12 cellular contexts compared by ENCODE assay signal in the genomic region with DNA sequence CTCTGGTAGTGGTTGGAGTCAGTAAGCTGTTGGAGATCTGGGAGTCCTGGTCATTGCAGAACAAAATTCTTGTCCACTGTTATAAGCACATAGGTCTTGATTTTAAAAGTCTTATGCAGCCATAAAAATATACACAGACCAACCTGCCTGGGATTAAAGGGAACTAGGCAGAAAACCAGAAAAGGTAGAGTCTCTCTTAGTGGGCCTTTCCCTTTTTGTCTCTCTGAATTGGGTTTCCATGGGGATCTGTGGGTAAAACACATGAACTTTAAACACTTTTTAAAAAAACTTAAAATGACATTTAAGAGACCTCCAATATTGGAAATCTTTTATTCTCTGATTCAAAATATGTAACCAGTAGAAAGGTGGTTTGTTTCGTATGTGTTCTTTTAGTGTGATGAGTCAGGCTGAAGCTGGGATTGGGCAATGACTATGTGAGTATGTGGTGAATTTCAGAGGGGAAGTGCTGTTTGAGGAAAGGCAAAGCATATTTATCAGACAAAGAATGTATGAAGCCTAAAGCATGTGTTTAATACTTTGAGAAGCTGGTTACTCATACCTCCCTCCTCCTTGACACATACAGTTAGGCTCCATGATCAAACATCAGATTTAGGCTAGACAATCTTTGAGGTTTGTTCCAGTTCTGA. TPM values are rescaled to one million over a fixed set of nuclear protein-coding genes. Genes with fewer than 3 reads are reported as not detected.
A peak's percentile ranks its signal among the peaks of the same experiment; 100 is the strongest.
DNase-seq lines count a peak whose midpoint lies in the region; ATAC-seq, FAIRE-seq and TF ChIP-seq lines count a peak whose summit lies in the region.
"Had no signal": no experiment of that assay in that cellular context is flagged by ENCODE, and none has a peak within 500 bp of the region (broad histone marks: within the 10 kb centered on the region; RNA-seq: fewer than 3 reads in every experiment).

No MANE protein-coding gene starts in this region.

- H3K27me3 ChIP-seq in esophagus squamous epithelium, result no peaks in the 10 kb centered on the region
- H3K27me3 ChIP-seq: cardiac muscle cell had no signal

- WGBS in esophagus squamous epithelium, 2 donors, result 8 to 21% methylated on average over 1 of the region's 1 CpG

- H3K9me3 ChIP-seq in esophagus squamous epithelium, result no peaks in the 10 kb centered on the region
- H3K9me3 ChIP-seq: left ventricle myocardium inferior had no signal

- peaks cover 14% of the 10 kb centered on the region for H3K4me1 Mint-ChIP-seq in activated T-cell treated with anti-CD3 and anti-CD28 coated beads, Interleukin-2, amount 50 U/mL, for 4 hours (ENCODE audit: low read depth)
- peaks cover 0 to 15% of the 10 kb centered on the region in 2 donors for H3K4me1 Mint-ChIP-seq in stimulated activated naive B cell treated with anti-CD40 and anti-IgM and Interleukin-4, amounts not matched to agents 10 μg/mL and 1 μg/mL and 100 μg/mL, for 72 hours
- H3K4me1 Mint-ChIP-seq: IgD-negative memory B cell had no signal

- TF ChIP-seq CTCF in esophagus squamous epithelium (IDR thresholded peaks at IDR 0.05), result no peak

- H3K27ac Mint-ChIP-seq in stimulated activated naive B cell treated with anti-CD40 and anti-IgM and Interleukin-4, amounts not matched to agents 10 μg/mL and 1 μg/mL and 100 μg/mL, for 72 hours, result peak overlapping the region; percentile 33
- H3K27ac Mint-ChIP-seq: CD4-positive, alpha-beta T cell; IgD-negative memory B cell had no signal

- H3K9me3 Mint-ChIP-seq in activated T-cell treated with anti-CD3 and anti-CD28 coated beads, Interleukin-2, amount 50 U/mL, for 4 hours, result no peaks in the 10 kb centered on the region
- H3K9me3 Mint-ChIP-seq in stimulated activated naive B cell treated with anti-CD40 and anti-IgM and Interleukin-4, amounts not matched to agents 10 μg/mL and 1 μg/mL and 100 μg/mL, for 72 hours, result no peaks in the 10 kb centered on the region
- H3K9me3 Mint-ChIP-seq: CD4-positive, alpha-beta T cell had no signal

- no peak for DNase-seq in activated T-cell treated with anti-CD3 and anti-CD28 coated beads, Interleukin-2, amount 50 U/mL, for 4 hours
- no peak for DNase-seq in activated T-cell treated with anti-CD3 and anti-CD28 coated beads, Interleukin-2, amount 50 U/mL, for 48 hours
- DNase-seq in RCC 7860 (ENCODE audit: low spot score), result peak; percentile 78
- DNase-seq in esophagus squamous epithelium (lab: John Stamatoyannopoulos, UW), result no peak
- peak; percentile 4 for DNase-seq in stimulated activated naive B cell treated with anti-CD40 and anti-IgM and Interleukin-4, amounts not matched to agents 10 μg/mL and 1 μg/mL and 100 μg/mL, for 72 hours
- DNase-seq in NCI-H2227 treated with DMSO at 0.1 percent for 48 hours (lab: John Stamatoyannopoulos, UW), result no peak
- DNase-seq: CD4-positive, alpha-beta T cell; left ventricle myocardium inferior had no signal

- H3K36me3 ChIP-seq in esophagus squamous epithelium, result no peaks in the 10 kb centered on the region
- H3K36me3 ChIP-seq: cardiac muscle cell, left ventricle myocardium inferior had no signal

- H3K27ac ChIP-seq in esophagus squamous epithelium, result peak overlapping the region; percentile 39 to 67 (median 52)
- H3K27ac ChIP-seq: cardiac muscle cell, left ventricle myocardium inferior had no signal

- no peak for TF ChIP-seq POLR2A in esophagus squamous epithelium (IDR thresholded peaks at IDR 0.05)

- H3K27me3 Mint-ChIP-seq in activated T-cell treated with anti-CD3 and anti-CD28 coated beads, Interleukin-2, amount 50 U/mL, for 4 hours (ENCODE audit: low read depth), result no peaks in the 10 kb centered on the region
- peaks cover 0 to 2% of the 10 kb centered on the region in 2 donors for H3K27me3 Mint-ChIP-seq in stimulated activated naive B cell treated with anti-CD40 and anti-IgM and Interleukin-4, amounts not matched to agents 10 μg/mL and 1 μg/mL and 100 μg/mL, for 72 hours
- H3K27me3 Mint-ChIP-seq: CD4-positive, alpha-beta T cell had no signal

- peaks cover 0 to 63% (median 0%) of the 10 kb centered on the region in 3 donors for H3K4me1 ChIP-seq in esophagus squamous epithelium
- H3K4me1 ChIP-seq: left ventricle myocardium inferior had no signal

- no peak overlapping the region for H3K4me3 Mint-ChIP-seq in activated T-cell treated with anti-CD3 and anti-CD28 coated beads, Interleukin-2, amount 50 U/mL, for 4 hours
- no peak overlapping the region for H3K4me3 Mint-ChIP-seq in stimulated activated naive B cell treated with anti-CD40 and anti-IgM and Interleukin-4, amounts not matched to agents 10 μg/mL and 1 μg/mL and 100 μg/mL, for 72 hours
- H3K4me3 Mint-ChIP-seq: CD4-positive, alpha-beta T cell; IgD-negative memory B cell had no signal

- intact Hi-C loops in esophagus squamous epithelium (cut with DNase I), result no loop called here

- H3K4me3 ChIP-seq in esophagus squamous epithelium, result no peak overlapping the region
- H3K4me3 ChIP-seq: cardiac muscle cell, left ventricle myocardium inferior had no signal

- peak; percentile 87 to 90 for ATAC-seq in activated T-cell treated with anti-CD3 and anti-CD28 coated beads, Interleukin-2, amount 50 U/mL, for 4 hours
- ATAC-seq in stimulated activated naive B cell treated with anti-CD40 and anti-IgM and Interleukin-4, amounts not matched to agents 10 μg/mL and 1 μg/mL and 100 μg/mL, for 72 hours (replicated peaks), result peak; percentile 83 to 86
- no peak for ATAC-seq in HG03565 (IDR thresholded peaks at IDR 0.05; ENCODE audit: unreplicated experiment)
- ATAC-seq in HG02884 (IDR thresholded peaks at IDR 0.05; ENCODE audit: unreplicated experiment), result no peak

- H3K36me3 Mint-ChIP-seq in activated T-cell treated with anti-CD3 and anti-CD28 coated beads, Interleukin-2, amount 50 U/mL, for 4 hours (ENCODE audit: insufficient read depth), result no peaks in the 10 kb centered on the region
- H3K36me3 Mint-ChIP-seq in stimulated activated naive B cell treated with anti-CD40 and anti-IgM and Interleukin-4, amounts not matched to agents 10 μg/mL and 1 μg/mL and 100 μg/mL, for 72 hours, result no peaks in the 10 kb centered on the region
- H3K36me3 Mint-ChIP-seq: IgD-negative memory B cell had no signal

- FAIRE-seq in RCC 7860 (lab: Jason Lieb, UNC), result peak; percentile 90

RNA-seq across cellular contexts. Expression of gene SLC16A2, which starts 29.6 kb away (rescaled TPM):
- under 1 TPM; 0.33 to 0.63 (median 0.42) TPM for total RNA-seq in activated T-cell treated with anti-CD3 and anti-CD28 coated beads, Interleukin-2, amount 50 U/mL, for 4 hours
- total RNA-seq in esophagus squamous epithelium, result 1 to 10 TPM in 3 of 4 donors, under 1 TPM in 1; 0.99 to 6.7 (median 2.9) TPM

Comparison
In these comparisons a context has a peak if more than half of its experiments do, and no peak if none do; other contexts are left out.
1. ATAC-seq: peak in activated T-cell treated with anti-CD3 and anti-CD28 coated beads, Interleukin-2, amount 50 U/mL, for 4 hours (2 of 2) and stimulated activated naive B cell treated with anti-CD40 and anti-IgM and Interleukin-4, amounts not matched to agents 10 μg/mL and 1 μg/mL and 100 μg/mL, for 72 hours (2 of 2); none in HG03565 (single experiment) and HG02884 (single experiment).
2. DNase-seq: peak in RCC 7860 (single experiment) and stimulated activated naive B cell treated with anti-CD40 and anti-IgM and Interleukin-4, amounts not matched to agents 10 μg/mL and 1 μg/mL and 100 μg/mL, for 72 hours (single experiment); none in activated T-cell treated with anti-CD3 and anti-CD28 coated beads, Interleukin-2, amount 50 U/mL, for 4 hours (single experiment), activated T-cell treated with anti-CD3 and anti-CD28 coated beads, Interleukin-2, amount 50 U/mL, for 48 hours (0 of 2), esophagus squamous epithelium (single experiment) and NCI-H2227 treated with DMSO at 0.1 percent for 48 hours (single experiment).